Comparison of ENCODE assay signal across 28 cellular contexts in genomic region chr16:67436640-67437193, GRCh38. TPM values are rescaled to one million over a fixed set of nuclear protein-coding genes. Genes with fewer than 3 reads are reported as not detected.
"Had no signal": no experiment of that assay in that cellular context is flagged by ENCODE, and none has a peak within 500 bp of the region (broad histone marks: within the 10 kb centered on the region; RNA-seq: fewer than 3 reads in every experiment).

No MANE protein-coding gene starts in this region.

- H3K4me1 Mint-ChIP-seq: activated naive CD4-positive, alpha-beta T cell treated with anti-CD3 and anti-CD28 coated beads, Interleukin-2, amount 50 U/mL, for 24 hours had no signal

- H3K4me1 ChIP-seq: foreskin keratinocyte had no signal

- H3K27ac ChIP-seq: body of pancreas, foreskin keratinocyte, lower lobe of right lung, psoas muscle, stomach, testis, upper lobe of left lung had no signal

- H3K36me3 Mint-ChIP-seq: activated naive CD4-positive, alpha-beta T cell treated with anti-CD3 and anti-CD28 coated beads, Interleukin-2, amount 50 U/mL, for 24 hours had no signal

- H3K27me3 ChIP-seq: body of pancreas, stomach, testis, upper lobe of left lung had no signal

- H3K4me3 Mint-ChIP-seq: activated naive CD4-positive, alpha-beta T cell treated with anti-CD3 and anti-CD28 coated beads, Interleukin-2, amount 50 U/mL, for 24 hours; activated T-cell treated with anti-CD3 and anti-CD28 coated beads, Interleukin-2, amount 50 U/mL, for 72 hours; endodermal cell; mesothelial cell of epicardium; nephron progenitor cell had no signal

- H3K9me3 ChIP-seq: body of pancreas, lower lobe of right lung, psoas muscle, stomach, testis, upper lobe of left lung had no signal

- DNase-seq: activated CD4-positive, alpha-beta T cell treated with anti-CD3 and anti-CD28 coated beads, Interleukin-2, amount 50 U/mL, for 4 hours; activated CD4-positive, CD25-positive, alpha-beta regulatory T cell treated with anti-CD3 and anti-CD28 coated beads, Interleukin-2, amount 50 U/mL, for 72 hours; activated gamma-delta T cell; amygdala; body of pancreas; caudate nucleus; endodermal cell; foreskin keratinocyte; hippocampal formation; islet precursor cell; lower lobe of right lung; nephron progenitor cell; psoas muscle; small intestine; stimulated activated CD4-positive, alpha-beta T cell treated with anti-CD3 and anti-CD28 coated beads, Interleukin-15, amount 100 ng/mL, for 24 hours; stimulated activated CD4-positive, alpha-beta T cell treated with anti-CD3 and anti-CD28 coated beads, Interleukin-2, amount 100 ng/mL, for 48 hours; stomach; testis had no signal

- H3K9me3 Mint-ChIP-seq: activated naive CD4-positive, alpha-beta T cell treated with anti-CD3 and anti-CD28 coated beads, Interleukin-2, amount 50 U/mL, for 24 hours; activated T-cell treated with anti-CD3 and anti-CD28 coated beads, Interleukin-2, amount 50 U/mL, for 72 hours; endodermal cell; mesothelial cell of epicardium; nephron progenitor cell had no signal

- H3K4me3 ChIP-seq: body of pancreas, lower lobe of right lung, psoas muscle, stomach, testis, upper lobe of left lung had no signal

- H3K27ac Mint-ChIP-seq: activated naive CD4-positive, alpha-beta T cell treated with anti-CD3 and anti-CD28 coated beads, Interleukin-2, amount 50 U/mL, for 24 hours; activated T-cell treated with anti-CD3 and anti-CD28 coated beads, Interleukin-2, amount 50 U/mL, for 72 hours; endodermal cell; mesothelial cell of epicardium had no signal

- ATAC-seq: body of pancreas, foreskin keratinocyte, lower lobe of right lung, psoas muscle, right cardiac atrium had no signal

RNA-seq across cellular contexts. Expression of gene HSD11B2, which starts 5.8 kb away (rescaled TPM):
- total RNA-seq: fibroblast of lung; T-helper 1 cell treated with Interleukin-12 subunit alpha and Interleukin-12 subunit beta and Interleukin-4 antibody, amounts not matched to agents 30 ng/mL and 1 ng/mL, for 36 hours had no signal

RNA-seq across cellular contexts. Expression of gene TPPP3, which starts 43.4 kb away (rescaled TPM):
- total RNA-seq: activated CD8-positive, alpha-beta memory T cell treated with anti-CD3 and anti-CD28 coated beads for 36 hours; epithelial cell of proximal tubule; T-helper 1 cell treated with Interleukin-12 subunit alpha and Interleukin-12 subunit beta and Interleukin-4 antibody, amounts not matched to agents 30 ng/mL and 1 ng/mL, for 36 hours had no signal

RNA-seq across cellular contexts. Expression of gene AGRP, which starts 46.6 kb away (rescaled TPM):
- total RNA-seq: activated T-cell treated with anti-CD3 and anti-CD28 coated beads, Interleukin-2, amount 50 U/mL, for 72 hours; body of pancreas; endodermal cell; epithelial cell of proximal tubule; fibroblast of lung; foreskin keratinocyte; mesothelial cell of epicardium; osteocyte; psoas muscle; right cardiac atrium; stomach; T-helper 1 cell treated with Interleukin-12 subunit alpha and Interleukin-12 subunit beta and Interleukin-4 antibody, amounts not matched to agents 30 ng/mL and 1 ng/mL, for 36 hours had no signal
- polyA plus RNA-seq: fibroblast of lung, foreskin keratinocyte, psoas muscle, right cardiac atrium, stomach had no signal
